In genomic region chr2:10298777-10299176, GRCh38 we compare ENCODE assay signal across 7 cellular contexts. TPM values are rescaled to one million over a fixed set of nuclear protein-coding genes. Genes with fewer than 3 reads are reported as not detected.
A peak's percentile ranks its signal among the peaks of the same experiment; 100 is the strongest.
DNase-seq lines count a peak whose midpoint lies in the region; ATAC-seq and TF ChIP-seq lines count a peak whose summit lies in the region.
"Not testable (repeated sequence)": the region's sequence is repeated elsewhere in the genome, so short reads cannot be mapped to it uniquely, and the experiment has no call there.

No MANE protein-coding gene starts in this region.

- H3K27ac Mint-ChIP-seq in CD14-positive monocyte (peak overlapping the region; percentile 42 to 96 (median 94)), IgD-negative memory B cell (peak overlapping the region in 2 of 3 donors; percentile 53 to 62)
- not testable (repeated sequence) for H3K27ac Mint-ChIP-seq in activated naive CD4-positive, alpha-beta T cell treated with anti-CD3 and anti-CD28 coated beads, Interleukin-2, amount 50 U/mL, for 24 hours
- H3K27ac Mint-ChIP-seq in natural killer cell treated with Interleukin-12 subunit alpha and Interleukin-12 subunit beta and Interleukin-15 and Interleukin-18, amount 100 ng/mL, for 72 hours = peak overlapping the region; percentile 51 to 86
- peak overlapping the region; percentile 17 for H3K27ac Mint-ChIP-seq in stimulated activated memory B cell treated with anti-CD40 and anti-IgM and Interleukin-4, amounts not matched to agents 10 μg/mL and 1 μg/mL and 100 μg/mL, for 72 hours

- TF ChIP-seq CTCF in CD14-positive monocyte (IDR thresholded peaks at IDR 0.05); esophagus muscularis mucosa (IDR thresholded peaks at IDR 0.05): not testable (repeated sequence)

- peak overlapping the region in 3 of 4 donors; percentile 0 to 62 (median 21) for H3K27ac ChIP-seq in esophagus muscularis mucosa (replicated peaks in 1 of 4)

- H3K36me3 ChIP-seq in esophagus muscularis mucosa = not testable (repeated sequence)

- TF ChIP-seq POLR2A in esophagus muscularis mucosa (IDR thresholded peaks at IDR 0.05; ENCODE audit: low read depth) = not testable (repeated sequence)

- H3K27me3 Mint-ChIP-seq in CD14-positive monocyte (ENCODE audit: low read depth in 3 of 3); IgD-negative memory B cell; activated naive CD4-positive, alpha-beta T cell treated with anti-CD3 and anti-CD28 coated beads, Interleukin-2, amount 50 U/mL, for 24 hours; natural killer cell treated with Interleukin-12 subunit alpha and Interleukin-12 subunit beta and Interleukin-15 and Interleukin-18, amount 100 ng/mL, for 72 hours; stimulated activated memory B cell treated with anti-CD40 and anti-IgM and Interleukin-4, amounts not matched to agents 10 μg/mL and 1 μg/mL and 100 μg/mL, for 72 hours: not testable (repeated sequence)

- H3K4me3 ChIP-seq in esophagus muscularis mucosa = not testable (repeated sequence)

- H3K4me1 Mint-ChIP-seq in CD14-positive monocyte = peaks cover 58% of the 10 kb centered on the region
- H3K4me1 Mint-ChIP-seq in IgD-negative memory B cell = peaks cover 14 to 20% (median 17%) of the 10 kb centered on the region in 3 donors
- peaks cover 57% of the 10 kb centered on the region for H3K4me1 Mint-ChIP-seq in activated naive CD4-positive, alpha-beta T cell treated with anti-CD3 and anti-CD28 coated beads, Interleukin-2, amount 50 U/mL, for 24 hours
- H3K4me1 Mint-ChIP-seq in natural killer cell treated with Interleukin-12 subunit alpha and Interleukin-12 subunit beta and Interleukin-15 and Interleukin-18, amount 100 ng/mL, for 72 hours (ENCODE audit: low read depth in 2 of 2) = peaks cover 22 to 26% of the 10 kb centered on the region in 2 donors
- H3K4me1 Mint-ChIP-seq in stimulated activated memory B cell treated with anti-CD40 and anti-IgM and Interleukin-4, amounts not matched to agents 10 μg/mL and 1 μg/mL and 100 μg/mL, for 72 hours = peaks cover 41% of the 10 kb centered on the region

- peaks cover 8 to 27% (median 22%) of the 10 kb centered on the region in 4 donors for H3K4me1 ChIP-seq in esophagus muscularis mucosa

- intact Hi-C loops in CD14-positive monocyte (cut with micrococcal nuclease); esophagus muscularis mucosa (cut with DNase I): not testable (repeated sequence)

- H3K9me3 ChIP-seq in esophagus muscularis mucosa = not testable (repeated sequence)

- ATAC-seq in SK-N-SH treated with all-trans-retinoic acid at 6 μM for 48 hours; natural killer cell treated with Interleukin-12 subunit alpha and Interleukin-12 subunit beta and Interleukin-15 and Interleukin-18, amount 100 ng/mL, for 72 hours; stimulated activated memory B cell treated with anti-CD40 and anti-IgM and Interleukin-4, amounts not matched to agents 10 μg/mL and 1 μg/mL and 100 μg/mL, for 72 hours: not testable (repeated sequence)

- not testable (repeated sequence) for DNase-seq in CD14-positive monocyte (ENCODE audit: low spot score); esophagus muscularis mucosa (ENCODE audit: extremely low spot score); natural killer cell treated with Interleukin-12 subunit alpha and Interleukin-12 subunit beta and Interleukin-15 and Interleukin-18, amount 100 ng/mL, for 72 hours (ENCODE audit: low spot score)

- not testable (repeated sequence) for H3K9me3 Mint-ChIP-seq in CD14-positive monocyte; IgD-negative memory B cell; activated naive CD4-positive, alpha-beta T cell treated with anti-CD3 and anti-CD28 coated beads, Interleukin-2, amount 50 U/mL, for 24 hours; natural killer cell treated with Interleukin-12 subunit alpha and Interleukin-12 subunit beta and Interleukin-15 and Interleukin-18, amount 100 ng/mL, for 72 hours; stimulated activated memory B cell treated with anti-CD40 and anti-IgM and Interleukin-4, amounts not matched to agents 10 μg/mL and 1 μg/mL and 100 μg/mL, for 72 hours

- not testable (repeated sequence) for H3K4me3 Mint-ChIP-seq in CD14-positive monocyte; natural killer cell treated with Interleukin-12 subunit alpha and Interleukin-12 subunit beta and Interleukin-15 and Interleukin-18, amount 100 ng/mL, for 72 hours; stimulated activated memory B cell treated with anti-CD40 and anti-IgM and Interleukin-4, amounts not matched to agents 10 μg/mL and 1 μg/mL and 100 μg/mL, for 72 hours
- peak overlapping the region in 1 of 4 donors; percentile 73 for H3K4me3 Mint-ChIP-seq in IgD-negative memory B cell
- peak overlapping the region; percentile 44 for H3K4me3 Mint-ChIP-seq in activated naive CD4-positive, alpha-beta T cell treated with anti-CD3 and anti-CD28 coated beads, Interleukin-2, amount 50 U/mL, for 24 hours

- not testable (repeated sequence) for H3K27me3 ChIP-seq in esophagus muscularis mucosa

- not testable (repeated sequence) for TF ChIP-seq EP300 in esophagus muscularis mucosa (IDR thresholded peaks at IDR 0.05)

- not testable (repeated sequence) for H3K36me3 Mint-ChIP-seq in CD14-positive monocyte; IgD-negative memory B cell; activated naive CD4-positive, alpha-beta T cell treated with anti-CD3 and anti-CD28 coated beads, Interleukin-2, amount 50 U/mL, for 24 hours; natural killer cell treated with Interleukin-12 subunit alpha and Interleukin-12 subunit beta and Interleukin-15 and Interleukin-18, amount 100 ng/mL, for 72 hours; stimulated activated memory B cell treated with anti-CD40 and anti-IgM and Interleukin-4, amounts not matched to agents 10 μg/mL and 1 μg/mL and 100 μg/mL, for 72 hours

TF ChIP-seq in SK-N-SH treated with all-trans-retinoic acid at 6 μM for 48 hours, 23 proteins besides CTCF, POLR2A, EP300 and RAD21:
- 0 out of 2 replicates have a peak, but pooled peaks have one; percentile 14 for TF ChIP-seq ZNF8 (CRISPR knock-in tag; IDR thresholded peaks at IDR 0.05)

RNA-seq across cellular contexts. Expression of gene HPCAL1, which starts 3.9 kb away (rescaled TPM):
- 10 to 100 TPM; 98.0 to 99.5 TPM for polyA plus RNA-seq in CD14-positive monocyte
- polyA plus RNA-seq in IgD-negative memory B cell = 89.2 TPM
- 10 to 100 TPM; 34.5 to 54.2 (median 41.3) TPM for total RNA-seq in esophagus muscularis mucosa
- 10 to 100 TPM; 13.8 to 19.0 TPM for total RNA-seq in natural killer cell treated with Interleukin-12 subunit alpha and Interleukin-12 subunit beta and Interleukin-15 and Interleukin-18, amount 100 ng/mL, for 72 hours
